9 cellular contexts compared by ENCODE assay signal in genomic region chr10:11164806-11165590, GRCh38.
A peak's percentile ranks its signal among the peaks of the same experiment; 100 is the strongest.
DNase-seq lines count a peak whose midpoint lies in the region; ATAC-seq and TF ChIP-seq lines count a peak whose summit lies in the region.
"Had no signal": no experiment of that assay in that cellular context is flagged by ENCODE, and none has a peak within 500 bp of the region (broad histone marks: within the 10 kb centered on the region; RNA-seq: fewer than 3 reads in every experiment).

No MANE protein-coding gene starts in this region.

- TF ChIP-seq EP300 in upper lobe of left lung (IDR thresholded peaks at IDR 0.05) = no peak

- H3K4me1 ChIP-seq in OCI-LY7 (ENCODE audit: insufficient read depth, low read length, poor library complexity, severe bottlenecking) = peaks cover 39% of the 10 kb centered on the region
- H3K4me1 ChIP-seq in upper lobe of left lung = peaks cover 30 to 63% (median 41%) of the 10 kb centered on the region in 4 donors
- no peaks in the 10 kb centered on the region for H3K4me1 ChIP-seq in SJCRH30

- intact Hi-C loops in OCI-LY7 (cut with micrococcal nuclease; ENCODE audit: unreplicated experiment) = loop anchor here (5.0 kb wide), 1 partner anchor 102 kb away; no protein-coding TSS in a partner anchor

- TF ChIP-seq CTCF in OCI-LY7 (conservative IDR thresholded peaks at IDR 0.05; ENCODE audit: low read length) (no peak), upper lobe of left lung (IDR thresholded peaks at IDR 0.05) (no peak)

- POLR2A ChIA-PET in OCI-LY7 (lab: Charles Lee) = interaction anchor here (0.6 to 2.6 kb wide), 8 partner anchors 10 to 97 kb away, joined by 3 to 13 read pairs (median 4); no protein-coding TSS in a partner anchor

- H3K9me3 ChIP-seq in OCI-LY7 (ENCODE audit: low read length) = no peaks in the 10 kb centered on the region
- H3K9me3 ChIP-seq in upper lobe of left lung = no peaks in the 10 kb centered on the region
- peaks cover 3% of the 10 kb centered on the region; the same call in 1 of the 2 replicates for H3K9me3 ChIP-seq in SJCRH30 (replicated peaks)

- H2AFZ ChIP-seq in OCI-LY7 (ENCODE audit: low read length) = peak overlapping the region; percentile 72

- TF ChIP-seq POLR2A in upper lobe of left lung (IDR thresholded peaks at IDR 0.05) = peak in 2 of 4 donors; percentile 38 to 63

- H3K4me3 ChIP-seq in OCI-LY7 (ENCODE audit: low read depth, low read length, poor library complexity, severe bottlenecking) = peak overlapping the region; percentile 70
- H3K4me3 ChIP-seq in upper lobe of left lung = peak overlapping the region; percentile 27 to 57 (median 55)
- no peak overlapping the region for H3K4me3 ChIP-seq in SJCRH30

- no peaks in the 10 kb centered on the region for H4K20me1 ChIP-seq in OCI-LY7 (ENCODE audit: insufficient read depth, low read length)

- CTCF ChIA-PET in OCI-LY7 (lab: Charles Lee; ENCODE audit: unreplicated experiment) = interaction anchor here (0.6 to 1.5 kb wide), 6 partner anchors 77 to 1205 kb away, joined by 3 to 10 read pairs (median 6); no protein-coding TSS in a partner anchor

- peak overlapping the region; percentile 93 for H3K4me2 ChIP-seq in OCI-LY7 (ENCODE audit: low read length)

- peak; percentile 67 for DNase-seq in EL
- peak; percentile 63 for DNase-seq in OCI-LY7 (ENCODE audit: low spot score)
- DNase-seq in activated gamma-delta T cell treated with Interleukin-2 at 50 U/mL for 16 hours = peak; percentile 53
- DNase-seq in foreskin melanocyte = peak; percentile 99
- peak in 52 of 56 donors; percentile 26 to 90 (median 77) for DNase-seq in nucleus accumbens (lab: John Stamatoyannopoulos, UW)
- peak; percentile 73 to 90 for DNase-seq in upper lobe of left lung
- DNase-seq in SJCRH30 = no peak

- no peaks in the 10 kb centered on the region for H3K79me2 ChIP-seq in OCI-LY7 (ENCODE audit: insufficient read depth, low read depth, low read length)

- H3K9me2 ChIP-seq in OCI-LY7 (ENCODE audit: insufficient read depth, low read length) = no peaks in the 10 kb centered on the region

- WGBS in upper lobe of left lung, 2 donors = 15 to 21% methylated on average over 35 to 38 of the region's 38 CpGs

- H3K27me3 ChIP-seq in upper lobe of left lung (no peaks in the 10 kb centered on the region), SJCRH30 (no peaks in the 10 kb centered on the region)

- BruUV-seq in OCI-LY7 (replicated peaks; lab: Mats Ljungman, UMichigan) = no TSS peak

- H3K36me3 ChIP-seq in OCI-LY7 (ENCODE audit: insufficient read depth, low read length) (no peaks in the 10 kb centered on the region), upper lobe of left lung (peaks cover 0 to 2% (median 0%) of the 10 kb centered on the region in 4 donors), SJCRH30 (peaks cover 24% of the 10 kb centered on the region)

- H3K27ac ChIP-seq in OCI-LY7 (ENCODE audit: low read depth, low read length, poor library complexity, severe bottlenecking) (no peak overlapping the region), upper lobe of left lung (peak overlapping the region; percentile 89 to 97 (median 92)), SJCRH30 (no peak overlapping the region)
- H3K27ac ChIP-seq: VCaP had no signal

- ATAC-seq in HG02610 (IDR thresholded peaks at IDR 0.05; ENCODE audit: unreplicated experiment) (peak; percentile 28), upper lobe of left lung (ENCODE audit: low FRiP score in 2 of 2) (peak; percentile 38 to 72)

Comparison
In these comparisons a context has a peak if more than half of its experiments do, and no peak if none do; other contexts are left out.
1. DNase-seq: peak in EL (single experiment), OCI-LY7 (single experiment), activated gamma-delta T cell treated with Interleukin-2 at 50 U/mL for 16 hours (single experiment), foreskin melanocyte (single experiment), nucleus accumbens (52 of 56) and upper lobe of left lung (2 of 2); none in SJCRH30 (0 of 2).
2. H3K27ac ChIP-seq: peak in upper lobe of left lung (4 of 4); none in OCI-LY7 (single experiment) and SJCRH30 (single experiment).